In genomic region chr2:213188971-213189899, GRCh38 we compare ENCODE assay signal across 9 cellular contexts. TPM values are rescaled to one million over a fixed set of nuclear protein-coding genes. Genes with fewer than 3 reads are reported as not detected.
DNase-seq lines count a peak whose midpoint lies in the region; ATAC-seq and TF ChIP-seq lines count a peak whose summit lies in the region.
"Had no signal": no experiment of that assay in that cellular context is flagged by ENCODE, and none has a peak within 500 bp of the region (broad histone marks: within the 10 kb centered on the region; RNA-seq: fewer than 3 reads in every experiment).

No MANE protein-coding gene starts in this region.

- peak overlapping the region; percentile 33 for H3K4me3 ChIP-seq in GM23338
- H3K4me3 ChIP-seq in SJSA1, result peak overlapping the region; percentile 34
- no peak overlapping the region for H3K4me3 ChIP-seq in fibroblast of villous mesenchyme (ENCODE audit: low read depth, low read length)
- H3K4me3 ChIP-seq in retinal pigment epithelial cell (ENCODE audit: low read length), result peak overlapping the region; percentile 27

- peak overlapping the region; percentile 93 for H3K27ac ChIP-seq in GM23338 (ENCODE audit: low read depth)
- H3K27ac ChIP-seq in SJSA1, result peak overlapping the region; percentile 97

- H3K4me2 ChIP-seq in GM23338, result peak overlapping the region; percentile 22

- H3K36me3 Mint-ChIP-seq in GM23338 (ENCODE audit: low read depth), result peaks cover 15% of the 10 kb centered on the region; the same call in 2 of the 3 replicates
- peaks cover 5% of the 10 kb centered on the region for H3K36me3 Mint-ChIP-seq in Calu3 (ENCODE audit: insufficient read depth, unreplicated experiment)

- ATAC-seq in GM23338 (peak; percentile 74), GM19324 (IDR thresholded peaks at IDR 0.05; ENCODE audit: low FRiP score, unreplicated experiment) (no peak), HG02981 (IDR thresholded peaks at IDR 0.05; ENCODE audit: unreplicated experiment) (no peak)
- ATAC-seq: effector memory CD8-positive, alpha-beta T cell had no signal

- H3K9me2 ChIP-seq in GM23338 (ENCODE audit: insufficient read depth), result no peaks in the 10 kb centered on the region

- no peaks in the 10 kb centered on the region for H3K36me3 ChIP-seq in GM23338 (ENCODE audit: insufficient read depth)
- H3K36me3 ChIP-seq in SJSA1, result peaks cover 20% of the 10 kb centered on the region

- no peak for TF ChIP-seq CTCF in GM23338 (conservative IDR thresholded peaks at IDR 0.05; ENCODE audit: low read depth in 2 of 2)
- TF ChIP-seq CTCF in fibroblast of villous mesenchyme (IDR thresholded peaks at IDR 0.05; ENCODE audit: insufficient read depth, low read depth, low read length), result no peak
- no peak for TF ChIP-seq CTCF in retinal pigment epithelial cell (conservative IDR thresholded peaks at IDR 0.05; ENCODE audit: low read depth, low read length)
- no peak for TF ChIP-seq CTCF in Calu3 (IDR thresholded peaks at IDR 0.05; ENCODE audit: unreplicated experiment)

- peaks cover 16% of the 10 kb centered on the region; the same call in 2 of the 3 replicates for H3K9me3 Mint-ChIP-seq in GM23338
- no peaks in the 10 kb centered on the region for H3K9me3 Mint-ChIP-seq in Calu3 (ENCODE audit: low read depth, unreplicated experiment)
- H3K9me3 Mint-ChIP-seq: effector memory CD8-positive, alpha-beta T cell had no signal

- no peak overlapping the region for H2AFZ ChIP-seq in GM23338

- H3K27me3 ChIP-seq in GM23338 (ENCODE audit: insufficient read depth) (no peaks in the 10 kb centered on the region), SJSA1 (replicated peaks) (no peaks in the 10 kb centered on the region)

- intact Hi-C loops in Calu3 (cut with micrococcal nuclease; ENCODE audit: unreplicated experiment), result loop anchor here (2.0 kb wide), 1 partner anchor 50 kb away; no protein-coding TSS in a partner anchor

- H3K27me3 Mint-ChIP-seq in GM23338 (ENCODE audit: insufficient read depth, low read depth, poor library complexity), result no peaks in the 10 kb centered on the region
- H3K27me3 Mint-ChIP-seq in Calu3 (ENCODE audit: unreplicated experiment), result no peaks in the 10 kb centered on the region
- H3K27me3 Mint-ChIP-seq: effector memory CD8-positive, alpha-beta T cell had no signal

- H3K9me3 ChIP-seq in SJSA1 (replicated peaks), result no peaks in the 10 kb centered on the region

- CTCF ChIA-PET in Calu3 (lab: Charles Lee), result no interaction called here

- BruUV-seq in Calu3 (replicated peaks; lab: Mats Ljungman, UMichigan), result no TSS peak

- H3K4me3 Mint-ChIP-seq in GM23338 (peak overlapping the region; percentile 60), Calu3 (ENCODE audit: low read depth, unreplicated experiment) (no peak overlapping the region)
- H3K4me3 Mint-ChIP-seq: effector memory CD8-positive, alpha-beta T cell had no signal

- H4K20me1 ChIP-seq in GM23338 (replicated peaks; ENCODE audit: insufficient read depth), result no peaks in the 10 kb centered on the region

- H3K79me2 ChIP-seq in GM23338 (replicated peaks; ENCODE audit: insufficient read depth), result no peaks in the 10 kb centered on the region

- H3F3A ChIP-seq in GM23338 (replicated peaks; ENCODE audit: low read depth), result no peaks in the 10 kb centered on the region

- DNase-seq in GM23338 (ENCODE audit: low spot score) (peak; percentile 88), SJSA1 (ENCODE audit: low read depth in 1 of 2, low spot score in 2 of 2) (peak; percentile 63 to 70), fibroblast of villous mesenchyme (ENCODE audit: low read depth) (peak; percentile 25), retinal pigment epithelial cell (ENCODE audit: low read depth) (peak; percentile 72), Calu3 (no peak), NCI-H2029 (lab: John Stamatoyannopoulos, UW) (no peak)
- DNase-seq: effector memory CD8-positive, alpha-beta T cell had no signal

- H3K4me1 Mint-ChIP-seq in GM23338 (peaks cover 48% of the 10 kb centered on the region), Calu3 (ENCODE audit: low read depth, unreplicated experiment) (peaks cover 38% of the 10 kb centered on the region)

- peaks cover 24% of the 10 kb centered on the region for H3K4me1 ChIP-seq in GM23338 (ENCODE audit: insufficient read depth)
- H3K4me1 ChIP-seq in SJSA1 (replicated peaks), result peaks cover 39% of the 10 kb centered on the region

- H3K27ac Mint-ChIP-seq in GM23338, result peak overlapping the region; percentile 87
- no peak overlapping the region for H3K27ac Mint-ChIP-seq in Calu3 (ENCODE audit: unreplicated experiment)
- H3K27ac Mint-ChIP-seq: effector memory CD8-positive, alpha-beta T cell had no signal

TF ChIP-seq in GM23338, 12 proteins besides CTCF, POLR2A, EP300 and RAD21 (continues in another document):
- no peak for TF ChIP-seq ZNF462 (CRISPR knock-in tag; IDR thresholded peaks at IDR 0.05)
- no peak for TF ChIP-seq JUNB (IDR thresholded peaks at IDR 0.05; ENCODE audit: unreplicated experiment)
- no peak for TF ChIP-seq POLR2AphosphoS5 (IDR thresholded peaks at IDR 0.05; ENCODE audit: low read depth)
- TF ChIP-seq NANOG (IDR thresholded peaks at IDR 0.05; ENCODE audit: borderline replicate concordance), result no peak

RNA-seq across cellular contexts. Expression of gene IKZF2, which starts 37.8 kb away (rescaled TPM):
- total RNA-seq in GM23338 (2014; rRNA removed; shearing (Covaris generic)), result 3.1 and 10.1 TPM in 2 replicates
- 2.0 and 2.6 TPM in 2 replicates for polyA plus RNA-seq in GM23338 (2016; fragmentation: Nextera tagmentation; extraction: Ambion mirVana)
- 2.1 and 6.5 TPM in 2 replicates for total RNA-seq in SJSA1 (2014; rRNA removed; shearing (Covaris generic))
- total RNA-seq in fibroblast of villous mesenchyme (4.2 and 15.1 TPM in 2 replicates), Calu3 (2022) (26.0 and 26.1 TPM in 2 replicates)

Comparison
In these comparisons a context has a peak if more than half of its experiments do, and no peak if none do; other contexts are left out.
1. DNase-seq: peak in GM23338 (single experiment), SJSA1 (2 of 2), fibroblast of villous mesenchyme (single experiment) and retinal pigment epithelial cell (single experiment); none in Calu3 (single experiment) and NCI-H2029 (single experiment).